Comparison of ENCODE assay signal across 17 cellular contexts in the genomic region with DNA sequence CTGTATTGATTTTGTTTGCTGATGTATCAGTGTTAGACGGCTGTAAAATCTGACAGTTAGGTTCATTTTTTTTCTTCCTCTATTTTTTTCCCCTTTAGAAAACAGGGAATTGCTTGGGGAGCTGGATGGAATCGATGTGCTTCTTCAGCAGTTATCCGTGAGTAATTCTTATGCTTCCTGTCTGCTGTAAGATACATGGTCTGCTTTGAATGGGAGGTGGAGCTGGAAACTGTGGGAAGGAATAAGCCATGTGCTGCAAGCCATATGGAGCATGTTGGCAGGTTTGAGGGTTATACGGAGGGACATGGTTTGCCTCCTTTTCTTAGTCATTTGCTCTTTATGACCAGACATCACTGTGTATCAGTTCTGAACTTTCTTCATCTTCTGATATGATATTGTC.
DNase-seq lines count a peak whose midpoint lies in the region; ATAC-seq and TF ChIP-seq lines count a peak whose summit lies in the region.
"Had no signal": no experiment of that assay in that cellular context is flagged by ENCODE, and none has a peak within 500 bp of the region (broad histone marks: within the 10 kb centered on the region; RNA-seq: fewer than 3 reads in every experiment).

No MANE protein-coding gene starts in this region.

- no peak for TF ChIP-seq EP300 in gastroesophageal sphincter (IDR thresholded peaks at IDR 0.05)

- no peak overlapping the region for H3K4me3 ChIP-seq in gastroesophageal sphincter
- H3K4me3 ChIP-seq: esophagus squamous epithelium, thoracic aorta had no signal

- no peaks in the 10 kb centered on the region for H3K9me3 ChIP-seq in gastroesophageal sphincter
- H3K9me3 ChIP-seq: esophagus squamous epithelium, thoracic aorta had no signal

- H3K27ac ChIP-seq in gastroesophageal sphincter, result no peak overlapping the region
- H3K27ac ChIP-seq: esophagus squamous epithelium, thoracic aorta had no signal

- H3K27me3 ChIP-seq in gastroesophageal sphincter, result no peaks in the 10 kb centered on the region
- H3K27me3 ChIP-seq: esophagus squamous epithelium had no signal

- whole genome bisulfite sequencing in gastroesophageal sphincter (ENCODE audit: low coverage in 1 of 2), 2 donors, result 74 to 78% methylated on average over 1 to 4 of the region's 4 CpGs

- TF ChIP-seq CTCF in gastroesophageal sphincter (IDR thresholded peaks at IDR 0.05), result no peak

- H3K4me1 ChIP-seq in gastroesophageal sphincter, result peaks cover 0 to 15% (median 3%) of the 10 kb centered on the region in 3 donors

- ATAC-seq in gastroesophageal sphincter, result no peak

- H3K36me3 ChIP-seq in gastroesophageal sphincter, result peaks cover 3 to 45% of the 10 kb centered on the region in 2 donors
- H3K36me3 ChIP-seq: thoracic aorta had no signal

- no peak for TF ChIP-seq POLR2A in gastroesophageal sphincter (IDR thresholded peaks at IDR 0.05)

- DNase-seq in EH (ENCODE audit: low read depth), result peak; percentile 6
- DNase-seq in NCI-H226, result peak; percentile 3
- peak; percentile 45 for DNase-seq in cerebellum (ENCODE audit: low spot score)
- peak; percentile 59 for DNase-seq in retina
- no peak for DNase-seq in HuH-7.5 (ENCODE audit: low spot score)
- DNase-seq in NAMALWA (ENCODE audit: low spot score), result no peak
- DNase-seq: activated CD4-positive, alpha-beta T cell treated with anti-CD3 and anti-CD28 coated beads, Interleukin-2, amount 50 U/mL, for 1 hour; activated CD8-positive, alpha-beta memory T cell treated with anti-CD3 and anti-CD28 coated beads, Interleukin-2, amount 50 U/mL, for 48 hours; activated effector memory CD4-positive, alpha-beta T cell treated with anti-CD3 and anti-CD28 coated beads, Interleukin-2, amount 50 U/mL, for 16 hours; DND-41; esophagus squamous epithelium; immature natural killer cell; NCI-H187; NCI-H510A treated with DMSO at 0.1 percent for 48 hours; occipital lobe had no signal

Comparison
In these comparisons a context has a peak if more than half of its experiments do, and no peak if none do; other contexts are left out.
1. DNase-seq: peak in EH (single experiment), NCI-H226 (single experiment), cerebellum (single experiment) and retina (single experiment); none in HuH-7.5 (single experiment) and NAMALWA (single experiment).